In genomic region chr1:163170975-163171676, GRCh38 we compare ENCODE assay signal across 9 cellular contexts. TPM values are rescaled to one million over a fixed set of nuclear protein-coding genes. Genes with fewer than 3 reads are reported as not detected.
A peak's percentile ranks its signal among the peaks of the same experiment; 100 is the strongest.
DNase-seq lines count a peak whose midpoint lies in the region; ATAC-seq and TF ChIP-seq lines count a peak whose summit lies in the region.
"Had no signal": no experiment of that assay in that cellular context is flagged by ENCODE, and none has a peak within 500 bp of the region (broad histone marks: within the 10 kb centered on the region; RNA-seq: fewer than 3 reads in every experiment).

No MANE protein-coding gene starts in this region.

- peaks cover 17% of the 10 kb centered on the region for H3K4me1 Mint-ChIP-seq in endodermal cell
- H3K4me1 Mint-ChIP-seq: B cell had no signal

- WGBS in endodermal cell (ENCODE audit: insufficient coverage in 1 of 2, insufficient read length in 1 of 2), 2 experiments, result 89% methylated on average over 5 of the region's 5 CpGs; no CpG with 5 or more reads in 1 of the 2 experiments
- WGBS in stomach, 5 donors, result 63 to 78% (median 76%) methylated on average over 5 of the region's 5 CpGs

- TF ChIP-seq POLR2A in stomach (IDR thresholded peaks at IDR 0.05), result no peak

- H3K27me3 ChIP-seq in endodermal cell (ENCODE audit: control insufficient read depth, insufficient read depth, low read length, poor library complexity, severe bottlenecking) (no peaks in the 10 kb centered on the region), stomach (no peaks in the 10 kb centered on the region)

- H3K36me3 ChIP-seq in endodermal cell (ENCODE audit: control insufficient read depth, insufficient read depth, low read length) (peaks cover 23% of the 10 kb centered on the region), stomach (no peaks in the 10 kb centered on the region)

- DNase-seq in NCI-H1092 treated with DMSO at 0.1 percent for 48 hours (lab: John Stamatoyannopoulos, UW), result peak; percentile 33
- no peak for DNase-seq in NCI-H1092 (lab: John Stamatoyannopoulos, UW)
- DNase-seq in NCI-H446 treated with DMSO at 0.1 percent for 48 hours (lab: John Stamatoyannopoulos, UW), result peak; percentile 71
- no peak for DNase-seq in endodermal cell
- no peak for DNase-seq in stomach

- ATAC-seq in GM18858 (IDR thresholded peaks at IDR 0.05; ENCODE audit: unreplicated experiment) (no peak), GM21786 (IDR thresholded peaks at IDR 0.05; ENCODE audit: unreplicated experiment) (no peak), HG03196 (IDR thresholded peaks at IDR 0.05; ENCODE audit: unreplicated experiment) (no peak)

- intact Hi-C loops in stomach (cut with DNase I; ENCODE audit: low total_unique reads), result loop anchor here (10.0 kb wide), 2 partner anchors 286 to 316 kb away; no protein-coding TSS in a partner anchor

- no peaks in the 10 kb centered on the region for H3K4me1 ChIP-seq in endodermal cell (ENCODE audit: control insufficient read depth, insufficient read depth, low read length)
- peaks cover 7 to 66% (median 32%) of the 10 kb centered on the region in 4 donors for H3K4me1 ChIP-seq in stomach

- H3K4me3 ChIP-seq in endodermal cell (ENCODE audit: low read length), result no peak overlapping the region
- no peak overlapping the region for H3K4me3 ChIP-seq in stomach

- TF ChIP-seq EP300 in stomach (IDR thresholded peaks at IDR 0.05), result no peak

- H3K27ac Mint-ChIP-seq in endodermal cell, result no peak overlapping the region
- H3K27ac Mint-ChIP-seq: B cell had no signal

- H3K9ac ChIP-seq in endodermal cell (ENCODE audit: extremely low read depth, low read length, poor library complexity, severe bottlenecking), result no peak overlapping the region

- H3K4me3 Mint-ChIP-seq in endodermal cell, result no peak overlapping the region
- H3K4me3 Mint-ChIP-seq: B cell had no signal

- H3K9me3 ChIP-seq in endodermal cell (ENCODE audit: control insufficient read depth, low read length), result no peaks in the 10 kb centered on the region
- H3K9me3 ChIP-seq in stomach, result no peaks in the 10 kb centered on the region

- H3K27me3 Mint-ChIP-seq in endodermal cell (ENCODE audit: insufficient read depth), result no peaks in the 10 kb centered on the region

- no peaks in the 10 kb centered on the region for H3K9me3 Mint-ChIP-seq in endodermal cell

- H3K36me3 Mint-ChIP-seq in endodermal cell (ENCODE audit: low read depth), result peaks cover 4% of the 10 kb centered on the region

- TF ChIP-seq CTCF in endodermal cell (conservative IDR thresholded peaks at IDR 0.05), result peak; percentile 55
- TF ChIP-seq CTCF in stomach (IDR thresholded peaks at IDR 0.05), result peak in 1 of 7 experiments; percentile 38

- H3K27ac ChIP-seq in endodermal cell (ENCODE audit: low read depth, low read length), result no peak overlapping the region
- H3K27ac ChIP-seq in stomach, result peak overlapping the region in 3 of 5 donors; percentile 27 to 46 (median 36)

RNA-seq across cellular contexts. Expression of gene RGS5, which starts 31.6 kb away (rescaled TPM):
- total RNA-seq in endodermal cell (10 to 100 TPM; 48.4 to 88.9 TPM), stomach (100 to 1,000 TPM in 4 of 5 donors, 10 to 100 TPM in 1; 92.4 to 314 (median 172) TPM)
- polyA plus RNA-seq in endodermal cell (2013, experiment 1 of 2), result 61.8 TPM
- polyA plus RNA-seq in endodermal cell (2013, experiment 2 of 2), result 68.1 TPM
- 10 to 100 TPM; 29.4 to 88.8 (median 44.6) TPM for polyA plus RNA-seq in stomach

Comparison
In these comparisons a context has a peak if more than half of its experiments do, and no peak if none do; other contexts are left out.
1. DNase-seq: peak in NCI-H1092 treated with DMSO at 0.1 percent for 48 hours (single experiment) and NCI-H446 treated with DMSO at 0.1 percent for 48 hours (single experiment); none in NCI-H1092 (single experiment), endodermal cell (single experiment) and stomach (single experiment).